In the genomic region with DNA sequence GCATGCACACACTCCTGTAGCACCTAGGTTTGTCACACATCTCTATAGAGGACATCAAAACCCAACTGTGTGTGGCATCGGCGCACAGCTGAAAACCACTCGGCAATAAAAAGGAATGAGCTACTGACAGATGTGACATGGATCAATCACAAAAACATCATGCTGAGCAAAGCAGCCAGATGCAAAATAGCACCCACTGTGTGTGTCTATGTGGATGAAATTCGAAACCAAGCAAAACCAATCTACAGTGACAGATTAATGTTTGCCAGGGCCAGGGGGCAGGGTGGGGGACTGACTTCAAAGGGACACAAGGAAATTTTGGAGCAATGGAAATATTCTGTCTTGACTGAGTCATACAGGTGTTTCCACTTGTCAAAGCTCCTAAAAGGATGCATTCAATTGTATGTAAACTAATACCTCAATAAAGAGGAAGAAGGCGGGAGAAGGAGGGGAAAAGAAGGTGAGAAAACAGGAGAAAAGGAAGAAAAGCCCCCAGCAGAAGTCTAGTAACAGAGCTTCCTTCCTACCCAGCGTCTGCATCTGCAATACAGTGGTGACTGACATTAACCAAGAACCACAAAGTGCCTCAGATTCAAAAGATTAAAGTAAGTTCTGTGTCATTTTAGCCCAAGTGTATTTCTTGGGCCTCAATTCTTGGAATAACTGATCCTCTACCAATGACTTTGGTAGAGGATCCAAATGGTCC, we compare ENCODE assay signal across 8 cellular contexts. TPM values are rescaled to one million over a fixed set of nuclear protein-coding genes. Genes with fewer than 3 reads are reported as not detected.
DNase-seq lines count a peak whose midpoint lies in the region; ATAC-seq, FAIRE-seq and TF ChIP-seq lines count a peak whose summit lies in the region.

No MANE protein-coding gene starts in this region.

- H3K36me3 ChIP-seq in naive thymus-derived CD4-positive, alpha-beta T cell (ENCODE audit: control insufficient read depth in 2 of 3, insufficient read depth in 3 of 3, low read length in 3 of 3) = peaks cover 0 to 3% (median 0%) of the 10 kb centered on the region in 3 experiments

- peaks cover 0 to 8% of the 10 kb centered on the region in 2 donors for H3K4me1 ChIP-seq in naive thymus-derived CD4-positive, alpha-beta T cell (ENCODE audit: control insufficient read depth in 2 of 2, insufficient read depth in 2 of 2, low read length in 2 of 2)

- H3K9me3 ChIP-seq in naive thymus-derived CD4-positive, alpha-beta T cell (ENCODE audit: control insufficient read depth in 2 of 3, low read length in 3 of 3) = no peaks in the 10 kb centered on the region

- H3K36me3 Mint-ChIP-seq in activated CD8-positive, alpha-beta T cell treated with anti-CD3 and anti-CD28 coated beads for 36 hours (ENCODE audit: low read depth) = peaks cover 8% of the 10 kb centered on the region
- H3K36me3 Mint-ChIP-seq in naive thymus-derived CD4-positive, alpha-beta T cell = peaks cover 0 to 45% (median 14%) of the 10 kb centered on the region in 5 donors

- ATAC-seq in HG03196 (IDR thresholded peaks at IDR 0.05; ENCODE audit: unreplicated experiment) = peak; percentile 56
- ATAC-seq in activated CD8-positive, alpha-beta T cell treated with anti-CD3 and anti-CD28 coated beads for 36 hours = peak; percentile 90
- peak; percentile 28 for ATAC-seq in naive thymus-derived CD4-positive, alpha-beta T cell
- ATAC-seq in GM18519 (IDR thresholded peaks at IDR 0.05; ENCODE audit: low FRiP score, unreplicated experiment) = no peak
- no peak for ATAC-seq in left lobe of liver

- DNase-seq in GM13977 (ENCODE audit: low spot score) (peak; percentile 51), COLO829 (ENCODE audit: low spot score) (no peak), HTR-8/SVneo (ENCODE audit: insufficient read length, low spot score) (no peak), left lobe of liver (ENCODE audit: low spot score) (no peak)
- peak; percentile 72 for DNase-seq in activated CD8-positive, alpha-beta T cell treated with anti-CD3 and anti-CD28 coated beads for 36 hours
- DNase-seq in naive thymus-derived CD4-positive, alpha-beta T cell = no peak

- H3K27ac Mint-ChIP-seq in activated CD8-positive, alpha-beta T cell treated with anti-CD3 and anti-CD28 coated beads for 36 hours = peak overlapping the region; percentile 83
- peak overlapping the region in 6 of 9 donors; percentile 3 to 64 (median 44) for H3K27ac Mint-ChIP-seq in naive thymus-derived CD4-positive, alpha-beta T cell

- no peaks in the 10 kb centered on the region for H3K9me3 Mint-ChIP-seq in activated CD8-positive, alpha-beta T cell treated with anti-CD3 and anti-CD28 coated beads for 36 hours
- no peaks in the 10 kb centered on the region for H3K9me3 Mint-ChIP-seq in naive thymus-derived CD4-positive, alpha-beta T cell

- H3K27me3 Mint-ChIP-seq in activated CD8-positive, alpha-beta T cell treated with anti-CD3 and anti-CD28 coated beads for 36 hours = no peaks in the 10 kb centered on the region
- no peaks in the 10 kb centered on the region for H3K27me3 Mint-ChIP-seq in naive thymus-derived CD4-positive, alpha-beta T cell

- peak overlapping the region; percentile 1 for H3K4me3 Mint-ChIP-seq in activated CD8-positive, alpha-beta T cell treated with anti-CD3 and anti-CD28 coated beads for 36 hours
- H3K4me3 Mint-ChIP-seq in naive thymus-derived CD4-positive, alpha-beta T cell = peak overlapping the region in 1 of 10 donors; percentile 63

- no peak overlapping the region for H3K4me3 ChIP-seq in naive thymus-derived CD4-positive, alpha-beta T cell (ENCODE audit: low read length)

- no peaks in the 10 kb centered on the region for H3K27me3 ChIP-seq in naive thymus-derived CD4-positive, alpha-beta T cell (ENCODE audit: control insufficient read depth in 2 of 2, insufficient read depth in 2 of 2, low read length in 2 of 2)

- no peak for FAIRE-seq in HTR-8/SVneo (lab: Jason Lieb, UNC)

- POLR2A ChIA-PET in activated CD8-positive, alpha-beta T cell treated with anti-CD3 and anti-CD28 coated beads for 36 hours (lab: Charles Lee) = interaction anchor here (0.8 to 1.6 kb wide), 5 partner anchors 19 to 165 kb away, joined by 3 to 8 read pairs (median 4); a partner anchor contains a TSS
- POLR2A ChIA-PET in naive thymus-derived CD4-positive, alpha-beta T cell (lab: Charles Lee) = no interaction called here

- H3K4me1 Mint-ChIP-seq in activated CD8-positive, alpha-beta T cell treated with anti-CD3 and anti-CD28 coated beads for 36 hours (ENCODE audit: low read depth) = peaks cover 62% of the 10 kb centered on the region
- H3K4me1 Mint-ChIP-seq in naive thymus-derived CD4-positive, alpha-beta T cell = peaks cover 32 to 74% (median 66%) of the 10 kb centered on the region in 7 donors

- intact Hi-C loops in activated CD8-positive, alpha-beta T cell treated with anti-CD3 and anti-CD28 coated beads for 36 hours (cut with micrococcal nuclease) = loop anchor here (1.0 kb wide), 1 partner anchor 102 kb away; no protein-coding TSS in a partner anchor
- intact Hi-C loops in naive thymus-derived CD4-positive, alpha-beta T cell (cut with micrococcal nuclease) = loop anchor here in 1 of 2 donors (5.0 kb wide), 1 partner anchor 52 kb away; a partner anchor contains a TSS

- in situ Hi-C loops in GM13977 (cut with MboI; ENCODE audit: low pct_unique_long_range_greater_than_20kb, low sequenced_read_pairs, unreplicated experiment) = no loop called here

- TF ChIP-seq CTCF in GM13977 (IDR thresholded peaks at IDR 0.05; ENCODE audit: extremely low read depth, insufficient read depth, missing control alignments) = no peak
- no peak for TF ChIP-seq CTCF in activated CD8-positive, alpha-beta T cell treated with anti-CD3 and anti-CD28 coated beads for 36 hours (IDR thresholded peaks at IDR 0.05)

- CTCF ChIA-PET in activated CD8-positive, alpha-beta T cell treated with anti-CD3 and anti-CD28 coated beads for 36 hours (lab: Charles Lee) = interaction anchor here (1.5 kb wide), 1 partner anchor 36 kb away, joined by 6 read pairs; no protein-coding TSS in a partner anchor
- CTCF ChIA-PET in naive thymus-derived CD4-positive, alpha-beta T cell (lab: Charles Lee) = no interaction called here

- no peak overlapping the region for H3K27ac ChIP-seq in naive thymus-derived CD4-positive, alpha-beta T cell (ENCODE audit: low read depth, low read length)

RNA-seq across cellular contexts. Expression of a gene that starts 49.8 kb away (rescaled TPM):
- 10 to 100 TPM; 33.5 to 35.7 TPM for total RNA-seq in activated CD8-positive, alpha-beta T cell treated with anti-CD3 and anti-CD28 coated beads for 36 hours
- 10 to 100 TPM; 27.6 to 62.5 (median 38.1) TPM for total RNA-seq in naive thymus-derived CD4-positive, alpha-beta T cell
- polyA plus RNA-seq in naive thymus-derived CD4-positive, alpha-beta T cell = 10 to 100 TPM; 26.6 to 36.3 TPM
- total RNA-seq in left lobe of liver = 23.8 TPM

Comparison
In these comparisons a context has a peak if more than half of its experiments do, and no peak if none do; other contexts are left out.
1. DNase-seq: peak in GM13977 (single experiment) and activated CD8-positive, alpha-beta T cell treated with anti-CD3 and anti-CD28 coated beads for 36 hours (single experiment); none in naive thymus-derived CD4-positive, alpha-beta T cell (0 of 9), COLO829 (single experiment), HTR-8/SVneo (single experiment) and left lobe of liver (single experiment).
2. ATAC-seq: peak in HG03196 (single experiment), activated CD8-positive, alpha-beta T cell treated with anti-CD3 and anti-CD28 coated beads for 36 hours (single experiment) and naive thymus-derived CD4-positive, alpha-beta T cell (single experiment); none in GM18519 (single experiment) and left lobe of liver (single experiment).